Comparison of ENCODE assay signal across 11 cellular contexts in genomic region chr9:113361304-113362018, GRCh38. TPM values are rescaled to one million over a fixed set of nuclear protein-coding genes. Genes with fewer than 3 reads are reported as not detected.
DNase-seq lines count a peak whose midpoint lies in the region; ATAC-seq and TF ChIP-seq lines count a peak whose summit lies in the region.
"Had no signal": no experiment of that assay in that cellular context is flagged by ENCODE, and none has a peak within 500 bp of the region (broad histone marks: within the 10 kb centered on the region; RNA-seq: fewer than 3 reads in every experiment).

No MANE protein-coding gene starts in this region.

- peak overlapping the region; percentile 11 to 25 for H3K4me3 Mint-ChIP-seq in activated T-cell treated with anti-CD3 and anti-CD28 coated beads, Interleukin-2, amount 50 U/mL, for 72 hours
- H3K4me3 Mint-ChIP-seq: naive B cell had no signal

- CTCF ChIA-PET in GM10248 (lab: Yijun Ruan, JAX), result interaction anchor here (1.0 to 3.6 kb wide), 2 partner anchors 12 to 13 kb away, joined by 3 to 15 read pairs; partner anchors contain the start of gene BSPRY

- H3K27me3 Mint-ChIP-seq in activated T-cell treated with anti-CD3 and anti-CD28 coated beads, Interleukin-2, amount 50 U/mL, for 72 hours (ENCODE audit: low read depth), result peaks cover 5% of the 10 kb centered on the region
- H3K27me3 Mint-ChIP-seq: naive B cell had no signal

- H3K4me1 Mint-ChIP-seq in activated T-cell treated with anti-CD3 and anti-CD28 coated beads, Interleukin-2, amount 50 U/mL, for 72 hours (ENCODE audit: low read depth), result peaks cover 21% of the 10 kb centered on the region
- H3K4me1 Mint-ChIP-seq: naive B cell had no signal

- ATAC-seq in activated T-cell treated with anti-CD3 and anti-CD28 coated beads, Interleukin-2, amount 50 U/mL, for 72 hours (replicated peaks in 1 of 2), result peak; percentile 95

- H3K27ac Mint-ChIP-seq in activated T-cell treated with anti-CD3 and anti-CD28 coated beads, Interleukin-2, amount 50 U/mL, for 72 hours, result no peak overlapping the region

- peak; percentile 45 for DNase-seq in AG08396 (ENCODE audit: low spot score)
- peak; percentile 47 for DNase-seq in Daoy (ENCODE audit: low read depth)
- DNase-seq in activated T-cell treated with anti-CD3 and anti-CD28 coated beads, Interleukin-2, amount 50 U/mL, for 72 hours, result peak in 1 of 2 donors; percentile 44
- DNase-seq in hepatic stellate cell (ENCODE audit: low spot score), result peak; percentile 54
- DNase-seq in GM10248 (ENCODE audit: extremely low spot score), result no peak
- no peak for DNase-seq in GF-D8 (lab: John Stamatoyannopoulos, UW)
- DNase-seq in T-helper 9 cell, result no peak
- DNase-seq: DMS79 treated with DMSO at 0.1 percent for 48 hours, islet precursor cell, naive B cell, NCI-H1930 had no signal

- no peaks in the 10 kb centered on the region for H3K36me3 Mint-ChIP-seq in activated T-cell treated with anti-CD3 and anti-CD28 coated beads, Interleukin-2, amount 50 U/mL, for 72 hours (ENCODE audit: insufficient read depth in 2 of 2)
- H3K36me3 Mint-ChIP-seq: naive B cell had no signal

- no peak for TF ChIP-seq CTCF in GM10248 (IDR thresholded peaks at IDR 0.05; ENCODE audit: control extremely low read depth, extremely low read depth, low read depth, missing control alignments)

- no peaks in the 10 kb centered on the region for H3K9me3 Mint-ChIP-seq in activated T-cell treated with anti-CD3 and anti-CD28 coated beads, Interleukin-2, amount 50 U/mL, for 72 hours
- H3K9me3 Mint-ChIP-seq: naive B cell had no signal

- POLR2A ChIA-PET in GM10248 (lab: Yijun Ruan, JAX), result no interaction called here

RNA-seq across cellular contexts. Expression of gene BSPRY, which starts 12.1 kb away (rescaled TPM):
- not detected in 2 replicates for total RNA-seq in Daoy (2014; rRNA removed; shearing (Covaris generic))
- total RNA-seq in activated T-cell treated with anti-CD3 and anti-CD28 coated beads, Interleukin-2, amount 50 U/mL, for 72 hours, result 10 to 100 TPM; 14.3 to 20.2 TPM

RNA-seq across cellular contexts. Expression of gene HDHD3, which starts 15.3 kb away (rescaled TPM):
- total RNA-seq in Daoy (2014; rRNA removed; shearing (Covaris generic)), result 12.5 and 19.9 TPM in 2 replicates
- 10 to 100 TPM; 12.1 to 15.5 TPM for total RNA-seq in activated T-cell treated with anti-CD3 and anti-CD28 coated beads, Interleukin-2, amount 50 U/mL, for 72 hours

RNA-seq across cellular contexts. Expression of gene WDR31, which starts 21.4 kb away (rescaled TPM):
- total RNA-seq in Daoy (2014; rRNA removed; shearing (Covaris generic)), result 1.1 and 2.3 TPM in 2 replicates
- 1 to 10 TPM; 1.4 to 3.8 TPM for total RNA-seq in activated T-cell treated with anti-CD3 and anti-CD28 coated beads, Interleukin-2, amount 50 U/mL, for 72 hours

RNA-seq across cellular contexts. Expression of gene ALAD, which starts 39.6 kb away (rescaled TPM):
- total RNA-seq in Daoy (2014; rRNA removed; shearing (Covaris generic)), result 7.7 and 13.3 TPM in 2 replicates
- 10 to 100 TPM; 27.5 to 34.7 TPM for total RNA-seq in activated T-cell treated with anti-CD3 and anti-CD28 coated beads, Interleukin-2, amount 50 U/mL, for 72 hours

RNA-seq across cellular contexts. Expression of gene POLE3, which starts 49.0 kb away (rescaled TPM):
- 175 and 228 TPM in 2 replicates for total RNA-seq in Daoy (2014; rRNA removed; shearing (Covaris generic))
- total RNA-seq in activated T-cell treated with anti-CD3 and anti-CD28 coated beads, Interleukin-2, amount 50 U/mL, for 72 hours, result 10 to 100 TPM; 48.2 to 54.6 TPM

Comparison
In these comparisons a context has a peak if more than half of its experiments do, and no peak if none do; other contexts are left out.
1. DNase-seq: peak in AG08396 (single experiment), Daoy (single experiment) and hepatic stellate cell (single experiment); none in GM10248 (single experiment), GF-D8 (single experiment) and T-helper 9 cell (single experiment).
2. RNA of gene BSPRY, which starts 12.1 kb away (total RNA-seq): 14.3 to 20.2 TPM in activated T-cell treated with anti-CD3 and anti-CD28 coated beads, Interleukin-2, amount 50 U/mL, for 72 hours; not detected in Daoy; every median in the first group is over 10 times any median in the second.